ENCODE assay signal across 13 cellular contexts in the genomic region with DNA sequence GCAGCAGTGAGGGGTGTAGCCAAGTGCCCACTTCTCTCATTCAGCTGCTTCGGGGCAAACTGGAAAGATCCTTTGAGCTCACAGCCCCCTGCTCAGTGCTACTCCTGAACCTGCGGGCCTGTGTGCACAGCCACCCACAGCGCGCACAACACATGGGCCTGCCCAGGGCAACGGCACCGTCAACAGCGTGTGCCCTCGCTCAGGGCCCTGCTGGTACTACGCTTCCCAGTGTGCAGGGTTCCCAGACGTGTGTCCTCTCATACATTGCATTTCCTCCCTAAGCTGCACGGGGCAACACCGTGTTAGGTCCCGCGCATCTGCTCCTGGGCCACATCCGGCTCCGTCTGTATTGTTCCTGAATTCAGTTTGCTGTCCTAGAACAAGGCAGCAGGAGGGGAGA.
"Had no signal": no experiment of that assay in that cellular context is flagged by ENCODE, and none has a peak within 500 bp of the region (broad histone marks: within the 10 kb centered on the region; RNA-seq: fewer than 3 reads in every experiment).

No MANE protein-coding gene starts in this region.

- H3K27ac ChIP-seq: hepatocyte had no signal

- H3K36me3 Mint-ChIP-seq: natural killer cell had no signal

- H3K27ac Mint-ChIP-seq: activated naive CD8-positive, alpha-beta T cell treated with anti-CD3 and anti-CD28 coated beads for 36 hours; activated T-helper 1 cell treated with anti-CD3 and anti-CD28 coated beads, Interleukin-12 subunit alpha, Interleukin-12 subunit beta, Interleukin-2, Interleukin-4 antibody, amounts not matched to agents 30 ng/mL and 10 ng/mL and 1 ng/mL, durations not matched to agents 14 hours and 24 hours and 36 hours; dendritic cell treated with granulocyte-macrophage colony-stimulating factor and Interleukin-4, amounts not matched to agents 40 ng/mL and 50 ng/mL, for 4 days; natural killer cell had no signal

- H3K79me2 ChIP-seq: hepatocyte had no signal

- H3K4me3 Mint-ChIP-seq: activated naive CD8-positive, alpha-beta T cell treated with anti-CD3 and anti-CD28 coated beads for 36 hours; activated T-helper 1 cell treated with anti-CD3 and anti-CD28 coated beads, Interleukin-12 subunit alpha, Interleukin-12 subunit beta, Interleukin-2, Interleukin-4 antibody, amounts not matched to agents 30 ng/mL and 10 ng/mL and 1 ng/mL, durations not matched to agents 14 hours and 24 hours and 36 hours; dendritic cell treated with granulocyte-macrophage colony-stimulating factor and Interleukin-4, amounts not matched to agents 40 ng/mL and 50 ng/mL, for 4 days; natural killer cell had no signal

- H2AFZ ChIP-seq: hepatocyte had no signal

- H3K4me2 ChIP-seq: hepatocyte had no signal

- H3K9me3 ChIP-seq: body of pancreas had no signal

- H3K4me3 ChIP-seq: body of pancreas, hepatocyte had no signal

- ATAC-seq: activated CD4-positive, CD25-positive, alpha-beta regulatory T cell treated with anti-CD3 and anti-CD28 coated beads, Interleukin-2, amount 50 U/mL, for 24 hours; body of pancreas; left lobe of liver; natural killer cell; sciatic nerve had no signal

- H3K27me3 Mint-ChIP-seq: activated naive CD8-positive, alpha-beta T cell treated with anti-CD3 and anti-CD28 coated beads for 36 hours had no signal

- H3K27me3 ChIP-seq: body of pancreas, hepatocyte had no signal

- DNase-seq: activated CD4-positive, alpha-beta T cell treated with anti-CD3 and anti-CD28 coated beads, Interleukin-2, amount 50 U/mL, for 1 hour; activated naive CD8-positive, alpha-beta T cell treated with anti-CD3 and anti-CD28 coated beads for 36 hours; amygdala; body of pancreas; mesenchymal stem cell; natural killer cell; stimulated activated CD4-positive, alpha-beta T cell treated with anti-CD3 and anti-CD28 coated beads, Interleukin-1b, Interleukin-23, amount 100 ng/mL, for 48 hours had no signal

- H3K9me3 Mint-ChIP-seq: activated naive CD8-positive, alpha-beta T cell treated with anti-CD3 and anti-CD28 coated beads for 36 hours; activated T-helper 1 cell treated with anti-CD3 and anti-CD28 coated beads, Interleukin-12 subunit alpha, Interleukin-12 subunit beta, Interleukin-2, Interleukin-4 antibody, amounts not matched to agents 30 ng/mL and 10 ng/mL and 1 ng/mL, durations not matched to agents 14 hours and 24 hours and 36 hours; dendritic cell treated with granulocyte-macrophage colony-stimulating factor and Interleukin-4, amounts not matched to agents 40 ng/mL and 50 ng/mL, for 4 days; natural killer cell had no signal
